8 cellular contexts compared by ENCODE assay signal in the genomic region with DNA sequence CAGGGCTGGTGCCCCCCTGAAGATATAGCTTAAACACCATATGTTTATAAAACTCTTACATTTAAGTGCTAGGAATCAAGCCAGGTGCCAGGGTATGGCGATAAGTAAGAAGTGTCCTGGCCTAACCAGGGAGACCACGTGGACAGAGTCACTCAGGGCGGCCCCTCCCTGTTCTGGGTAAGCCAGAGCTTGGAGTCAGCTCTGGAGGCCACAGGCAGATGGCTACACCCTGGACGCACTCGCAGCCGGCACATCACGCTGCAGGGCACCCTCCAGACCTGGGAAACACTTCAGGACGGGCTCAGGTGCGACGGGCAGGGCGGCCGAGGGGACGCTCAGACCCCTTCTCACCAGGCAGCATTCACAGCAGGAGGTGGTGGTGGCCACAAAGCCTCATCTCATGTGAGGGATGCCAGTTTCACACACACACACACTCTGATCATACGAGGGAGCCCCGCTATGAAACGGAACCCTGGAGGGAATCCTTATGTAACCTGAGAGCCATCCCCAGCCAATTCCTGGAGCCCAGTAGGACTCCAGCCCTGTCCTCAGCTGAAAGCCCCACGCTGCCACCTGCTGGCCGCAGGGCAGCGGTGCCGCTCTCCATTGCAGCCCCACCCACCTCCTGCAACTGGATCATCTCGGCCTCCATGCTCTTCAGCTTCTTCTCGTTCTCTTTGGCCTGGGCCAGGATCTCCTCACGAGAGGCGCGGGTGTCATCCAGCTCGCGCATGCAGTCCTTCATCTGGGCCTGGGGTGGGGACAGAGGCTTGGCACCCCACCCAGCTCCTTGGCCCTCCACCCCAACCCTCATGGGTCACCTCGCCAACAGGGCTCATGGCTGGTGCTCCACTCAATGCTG. TPM values are rescaled to one million over a fixed set of nuclear protein-coding genes. Genes with fewer than 3 reads are reported as not detected.
A peak's percentile ranks its signal among the peaks of the same experiment; 100 is the strongest.
DNase-seq lines count a peak whose midpoint lies in the region; ATAC-seq and TF ChIP-seq lines count a peak whose summit lies in the region.

No MANE protein-coding gene starts in this region.

- peak overlapping the region; percentile 35 for H2AK9ac ChIP-seq in IMR-90 (replicated peaks; ENCODE audit: low read depth, low read length, poor library complexity)

- ATAC-seq in IMR-90 (ENCODE audit: low read depth), result peak; percentile 93
- no peak for ATAC-seq in thoracic aorta (ENCODE audit: insufficient number of reproducible peaks, low FRiP score, low read depth)
- no peak for ATAC-seq in GM18907 (IDR thresholded peaks at IDR 0.05; ENCODE audit: unreplicated experiment)

- H2BK5ac ChIP-seq in IMR-90 (ENCODE audit: low read depth, low read length, poor library complexity, severe bottlenecking), result peak overlapping the region; percentile 43

- H3K4me2 ChIP-seq in IMR-90 (ENCODE audit: low read depth, low read length), result no peak overlapping the region
- H3K4me2 ChIP-seq in osteoblast (ENCODE audit: insufficient read depth, low read length), result no peak overlapping the region

- 92% methylated on average over 3 of the region's 28 CpGs; no CpG with 5 or more reads in 1 of the 2 experiments for WGBS in IMR-90 (ENCODE audit: extremely low coverage in 2 of 2, insufficient read length in 1 of 2), 2 experiments

- H3K23ac ChIP-seq in IMR-90 (ENCODE audit: low read depth, low read length), result no peak overlapping the region

- H3K9me3 ChIP-seq in IMR-90 (ENCODE audit: control insufficient read depth, insufficient read depth, low read length) (no peaks in the 10 kb centered on the region), osteoblast (ENCODE audit: low read depth, low read length) (no peaks in the 10 kb centered on the region), thoracic aorta (no peaks in the 10 kb centered on the region)

- H3K79me2 ChIP-seq in osteoblast (ENCODE audit: insufficient read depth, low read length), result peaks cover 56% of the 10 kb centered on the region

- H3K56ac ChIP-seq in IMR-90 (ENCODE audit: extremely low read depth, insufficient read depth, low read length), result no peak overlapping the region

- DNase-seq in Caki2 (ENCODE audit: low read depth) (peak; percentile 74), IMR-90 (peak; percentile 72), SHP77 treated with DMSO at 0.1 percent for 48 hours (lab: John Stamatoyannopoulos, UW) (peak; percentile 11), foreskin melanocyte (peak; percentile 42), osteoblast (ENCODE audit: insufficient read length, low spot score, missing footprints) (peak; percentile 99), thoracic aorta (ENCODE audit: low spot score) (peak; percentile 31)
- DNase-seq in activated naive CD4-positive, alpha-beta T cell treated with Interleukin-2 at 50 U/mL for 16 hours, result peak; percentile 71

- H3K18ac ChIP-seq in IMR-90 (ENCODE audit: low read depth, low read length), result no peak overlapping the region

- dilution Hi-C loops in IMR-90 (cut with HindIII; ENCODE audit: low sequenced_read_pairs, unreplicated experiment), result no loop called here

- H3K4ac ChIP-seq in IMR-90 (ENCODE audit: low read depth, low read length), result no peak overlapping the region

- in situ Hi-C loops in Caki2 (cut with HindIII; ENCODE audit: low pct_unique_long_range_greater_than_20kb, low sequenced_read_pairs), result no loop called here
- in situ Hi-C loops in IMR-90 (cut with MboI; ENCODE audit: low sequenced_read_pairs), result no loop called here

- intact Hi-C loops in IMR-90 (cut with micrococcal nuclease), result loop anchor here (1.0 kb wide), 1 partner anchor 91 kb away; no protein-coding TSS in a partner anchor

- H3K79me1 ChIP-seq in IMR-90 (ENCODE audit: low read depth in 1 of 2, low read length in 2 of 2), result peaks cover 37 to 69% of the 10 kb centered on the region in 2 experiments

- H3K36me3 ChIP-seq in IMR-90 (ENCODE audit: control insufficient read depth, insufficient read depth, low read length) (peaks cover 82% of the 10 kb centered on the region), osteoblast (ENCODE audit: insufficient read depth, low read length) (peaks cover 86% of the 10 kb centered on the region), thoracic aorta (peaks cover 87% of the 10 kb centered on the region)

- H3K4me1 ChIP-seq in IMR-90 (ENCODE audit: control insufficient read depth, insufficient read depth, low read length), result no peaks in the 10 kb centered on the region
- no peaks in the 10 kb centered on the region for H3K4me1 ChIP-seq in osteoblast (ENCODE audit: insufficient read depth, low read length)
- no peaks in the 10 kb centered on the region for H3K4me1 ChIP-seq in thoracic aorta (ENCODE audit: control insufficient read depth in 1 of 2, low read depth in 2 of 2)

- CTCF ChIA-PET in IMR-90 (lab: Yijun Ruan, JAX), result interaction anchor here (0.7 to 1.2 kb wide), 2 partner anchors 11 to 14 kb away, joined by 3 read pairs; no protein-coding TSS in a partner anchor

- H2AFZ ChIP-seq in IMR-90 (replicated peaks; ENCODE audit: low read length, poor library complexity) (peak overlapping the region; percentile 24), osteoblast (ENCODE audit: low read length) (no peak overlapping the region)

- H2AK5ac ChIP-seq in IMR-90 (ENCODE audit: low read depth, low read length), result no peak overlapping the region; the same call in 1 of the 2 replicates

- H3K27me3 ChIP-seq in IMR-90 (ENCODE audit: control insufficient read depth, insufficient read depth, low read length) (no peaks in the 10 kb centered on the region), osteoblast (ENCODE audit: insufficient read depth, low read length) (no peaks in the 10 kb centered on the region), thoracic aorta (replicated peaks; ENCODE audit: insufficient read depth) (no peaks in the 10 kb centered on the region)

- H4K8ac ChIP-seq in IMR-90 (ENCODE audit: low read depth in 2 of 2, low read length in 2 of 2), result peak overlapping the region; percentile 23 to 29; a peak in 1 of 4 replicates

- H3K9ac ChIP-seq in IMR-90 (ENCODE audit: low read depth, low read length), result no peak overlapping the region

- H2BK120ac ChIP-seq in IMR-90 (ENCODE audit: low read depth, low read length), result no peak overlapping the region

- no peak overlapping the region for H2BK15ac ChIP-seq in IMR-90 (ENCODE audit: low read depth, low read length)

- H3K9me1 ChIP-seq in IMR-90 (ENCODE audit: insufficient read depth, low read length), result no peaks in the 10 kb centered on the region

- H4K5ac ChIP-seq in IMR-90 (ENCODE audit: low read depth, low read length), result no peak overlapping the region

- H2BK20ac ChIP-seq in IMR-90 (ENCODE audit: low read depth, low read length), result no peak overlapping the region

- BruUV-seq in IMR-90 (replicated peaks; lab: Mats Ljungman, UMichigan), result no TSS peak

- POLR2A ChIA-PET in IMR-90 (lab: Charles Lee; ENCODE audit: unreplicated experiment), result interaction anchor here (0.6 kb wide), 1 partner anchor 184 kb away, joined by 3 read pairs; no protein-coding TSS in a partner anchor

- no peak overlapping the region for H3K14ac ChIP-seq in IMR-90 (replicated peaks; ENCODE audit: low read depth, low read length)

- H4K20me1 ChIP-seq in IMR-90 (ENCODE audit: insufficient read depth, low read length), result peaks cover 81% of the 10 kb centered on the region
- H4K20me1 ChIP-seq in osteoblast (ENCODE audit: insufficient read depth, low read length), result peaks cover 72% of the 10 kb centered on the region

- peak; percentile 81 for TF ChIP-seq CTCF in IMR-90 (conservative IDR thresholded peaks at IDR 0.05; ENCODE audit: low read depth, low read length)
- TF ChIP-seq CTCF in osteoblast (IDR thresholded peaks at IDR 0.05; ENCODE audit: extremely low read depth, low read depth, low read length), result peak; percentile 84
- TF ChIP-seq CTCF in thoracic aorta (IDR thresholded peaks at IDR 0.05), result peak; percentile 83

- peak; percentile 53; the same call in 1 of the 2 replicates for TF ChIP-seq RAD21 in IMR-90 (IDR thresholded peaks at IDR 0.05; ENCODE audit: low read length)

- TF ChIP-seq POLR2A in IMR-90 (IDR thresholded peaks at IDR 0.05; ENCODE audit: low read depth, low read length), result no peak

- no peak overlapping the region for H4K91ac ChIP-seq in IMR-90 (ENCODE audit: insufficient read depth, low read depth, low read length)

- H3K4me3 ChIP-seq in IMR-90 (ENCODE audit: insufficient read depth, low read depth, low read length) (no peak overlapping the region), osteoblast (ENCODE audit: insufficient read depth, low read length) (no peak overlapping the region), thoracic aorta (no peak overlapping the region)

- H3K27ac ChIP-seq in IMR-90 (ENCODE audit: insufficient read depth, low read length) (peak overlapping the region; percentile 13; the same call in 1 of the 2 replicates), osteoblast (ENCODE audit: low read depth, low read length) (peak overlapping the region; percentile 65), thoracic aorta (peak overlapping the region; percentile 65 to 68)

TF ChIP-seq in IMR-90, 13 proteins besides CTCF, POLR2A, EP300 and RAD21 (continues in another document):
- peak; percentile 48 for TF ChIP-seq SMC3 (IDR thresholded peaks at IDR 0.05; ENCODE audit: low read depth, low read length)
- TF ChIP-seq MAFK (IDR thresholded peaks at IDR 0.05; ENCODE audit: low read depth, low read length), result no peak
- no peak for TF ChIP-seq MXI1 (IDR thresholded peaks at IDR 0.05; ENCODE audit: borderline replicate concordance, low read depth, low read length)
- TF ChIP-seq ELK1 (IDR thresholded peaks at IDR 0.05; ENCODE audit: borderline replicate concordance, low read depth, low read length), result no peak

RNA-seq across cellular contexts. Expression of gene APOL1, which starts 33.4 kb away (rescaled TPM):
- 27.0 and 28.7 TPM in 2 replicates for total RNA-seq in Caki2 (2014; rRNA removed; shearing (Covaris generic); ENCODE audit: low replicate concordance)
- total RNA-seq in IMR-90 (2012; rRNA removed), result 0.36 and 0.56 TPM in 2 replicates
- 0.69 and 0.77 TPM in 2 replicates for polyA plus RNA-seq in IMR-90 (2012; rRNA removed)
- polyA plus RNA-seq in IMR-90 (2012; cell fraction: cytosol; rRNA removed), result 0.38 and 0.84 TPM in 2 replicates
- 0.42 and 0.97 TPM in 2 replicates for polyA plus RNA-seq in IMR-90 (2012; cell fraction: nucleus; rRNA removed; ENCODE audit: low replicate concordance)
- total RNA-seq in osteoblast, result 34.8 and 38.7 TPM in 2 replicates
- 10 to 100 TPM; 40.1 to 47.3 TPM for total RNA-seq in thoracic aorta

RNA-seq across cellular contexts. Expression of gene APOL2, which starts 47.0 kb away (rescaled TPM):
- 52.4 and 68.0 TPM in 2 replicates for total RNA-seq in Caki2 (2014; rRNA removed; shearing (Covaris generic); ENCODE audit: low replicate concordance)
- total RNA-seq in IMR-90 (2012; rRNA removed), result 40.3 and 57.5 TPM in 2 replicates
- 13.0 and 13.1 TPM in 2 replicates for polyA plus RNA-seq in IMR-90 (2012; rRNA removed)
- polyA plus RNA-seq in IMR-90 (2012; cell fraction: cytosol; rRNA removed), result 10.4 and 12.2 TPM in 2 replicates
- 21.4 and 27.7 TPM in 2 replicates for polyA plus RNA-seq in IMR-90 (2012; cell fraction: nucleus; rRNA removed; ENCODE audit: low replicate concordance)
- total RNA-seq in osteoblast, result 50.7 and 56.1 TPM in 2 replicates
- total RNA-seq in thoracic aorta, result 10 to 100 TPM; 35.9 to 84.9 TPM

Comparison
In these comparisons a context has a peak if more than half of its experiments do, and no peak if none do; other contexts are left out.
1. DNase-seq: peak in every context shown above with its lines; median percentile 99 in osteoblast; 74 in Caki2; 72 in IMR-90; 71 in activated naive CD4-positive, alpha-beta T cell treated with Interleukin-2 at 50 U/mL for 16 hours; 42 in foreskin melanocyte; 31 in thoracic aorta; 11 in SHP77 treated with DMSO at 0.1 percent for 48 hours.
2. H3K27ac ChIP-seq: peak in every context shown above with its lines; median percentile 66 in thoracic aorta; 65 in osteoblast; 13 in IMR-90.
3. RNA of gene APOL1, which starts 33.4 kb away (total RNA-seq): 40.1 to 47.3 TPM in thoracic aorta, 34.8 to 38.7 TPM in osteoblast and 27.0 to 28.7 TPM in Caki2; 0.36 to 0.56 TPM in IMR-90; every median in the first group is over 10 times any median in the second.
4. Peak in every context shown above with its lines, with median percentiles within 50 percentile points of each other: CTCF ChIP-seq.